ENCODE assay signal across 10 cellular contexts in genomic region chr1:76939107-76939816, GRCh38.
DNase-seq lines count a peak whose midpoint lies in the region; ATAC-seq and TF ChIP-seq lines count a peak whose summit lies in the region.
"Had no signal": no experiment of that assay in that cellular context is flagged by ENCODE, and none has a peak within 500 bp of the region (broad histone marks: within the 10 kb centered on the region; RNA-seq: fewer than 3 reads in every experiment).

No MANE protein-coding gene starts in this region.

- intact Hi-C loops in Caco-2 (cut with micrococcal nuclease; ENCODE audit: unreplicated experiment), result no loop called here
- intact Hi-C loops in Calu3 (cut with micrococcal nuclease; ENCODE audit: unreplicated experiment), result no loop called here

- H3K9me3 ChIP-seq in Caco-2, result no peaks in the 10 kb centered on the region

- POLR2A ChIA-PET in Caco-2 (lab: Charles Lee), result no interaction called here

- CTCF ChIA-PET in Caco-2 (lab: Charles Lee), result no interaction called here
- CTCF ChIA-PET in Calu3 (lab: Charles Lee), result interaction anchor here (0.6 kb wide), 1 partner anchor 67 kb away, joined by 5 read pairs; no protein-coding TSS in a partner anchor

- H3K36me3 Mint-ChIP-seq in neural crest cell (ENCODE audit: low read depth) (peaks cover 8% of the 10 kb centered on the region), Caco-2 (ENCODE audit: insufficient read depth, unreplicated experiment) (no peaks in the 10 kb centered on the region), Calu3 (ENCODE audit: insufficient read depth, unreplicated experiment) (no peaks in the 10 kb centered on the region)
- H3K36me3 Mint-ChIP-seq: activated naive CD8-positive, alpha-beta T cell treated with anti-CD3 and anti-CD28 coated beads, Interleukin-2, amount 10 ng/mL, durations not matched to agents 7 days and 5 days had no signal

- BruUV-seq in Caco-2 (replicated peaks; lab: Mats Ljungman, UMichigan), result no TSS peak
- BruUV-seq in Calu3 (replicated peaks; lab: Mats Ljungman, UMichigan), result no TSS peak

- H3K27me3 ChIP-seq in Caco-2 (replicated peaks; ENCODE audit: control insufficient read depth, insufficient read depth, low read length), result no peaks in the 10 kb centered on the region

- H3K4me1 Mint-ChIP-seq in neural crest cell (peaks cover 29% of the 10 kb centered on the region), Caco-2 (ENCODE audit: low read depth, unreplicated experiment) (no peaks in the 10 kb centered on the region), Calu3 (ENCODE audit: low read depth, unreplicated experiment) (peaks cover 8% of the 10 kb centered on the region)

- H3K36me3 ChIP-seq in Caco-2 (ENCODE audit: control insufficient read depth, insufficient read depth, low read length), result no peaks in the 10 kb centered on the region

- no peak for TF ChIP-seq CTCF in neural crest cell (conservative IDR thresholded peaks at IDR 0.05)
- TF ChIP-seq CTCF in Caco-2 (IDR thresholded peaks at IDR 0.05; ENCODE audit: insufficient read depth in 1 of 2, low read depth in 1 of 2, low read length in 1 of 2, severe bottlenecking in 1 of 2, unreplicated experiment in 1 of 2), result no peak
- TF ChIP-seq CTCF in Calu3 (IDR thresholded peaks at IDR 0.05; ENCODE audit: unreplicated experiment), result no peak

- H3K9me3 Mint-ChIP-seq in neural crest cell, result no peaks in the 10 kb centered on the region
- no peaks in the 10 kb centered on the region for H3K9me3 Mint-ChIP-seq in Caco-2 (ENCODE audit: unreplicated experiment)
- H3K9me3 Mint-ChIP-seq in Calu3 (ENCODE audit: low read depth, unreplicated experiment), result no peaks in the 10 kb centered on the region

- no peaks in the 10 kb centered on the region for H3K27me3 Mint-ChIP-seq in neural crest cell (ENCODE audit: low read depth)
- peaks cover 9% of the 10 kb centered on the region for H3K27me3 Mint-ChIP-seq in Caco-2 (ENCODE audit: insufficient read depth, unreplicated experiment)
- H3K27me3 Mint-ChIP-seq in Calu3 (ENCODE audit: unreplicated experiment), result no peaks in the 10 kb centered on the region

- no peaks in the 10 kb centered on the region for H3K4me1 ChIP-seq in Caco-2

- no peak overlapping the region for H3K4me3 ChIP-seq in Caco-2 (ENCODE audit: low read depth, low read length)
- H3K4me3 ChIP-seq: SK-N-MC had no signal

- H3K27ac Mint-ChIP-seq in neural crest cell (ENCODE audit: unreplicated experiment) (peak overlapping the region; percentile 60), Caco-2 (ENCODE audit: unreplicated experiment) (no peak overlapping the region), Calu3 (ENCODE audit: unreplicated experiment) (no peak overlapping the region)
- H3K27ac Mint-ChIP-seq: activated naive CD8-positive, alpha-beta T cell treated with anti-CD3 and anti-CD28 coated beads, Interleukin-2, amount 10 ng/mL, durations not matched to agents 7 days and 5 days had no signal

- ATAC-seq in GM18511 (IDR thresholded peaks at IDR 0.05; ENCODE audit: unreplicated experiment), result peak; percentile 79
- peak; percentile 50 for ATAC-seq in HG02610 (IDR thresholded peaks at IDR 0.05; ENCODE audit: unreplicated experiment)

- peak; percentile 53 for DNase-seq in RPMI8226
- no peak for DNase-seq in neural crest cell (ENCODE audit: low read depth, low spot score)
- no peak for DNase-seq in Caco-2
- DNase-seq in stimulated activated CD4-positive, alpha-beta T cell treated with anti-CD3 and anti-CD28 coated beads, Interleukin-15, amount 100 ng/mL, for 24 hours, result no peak
- no peak for DNase-seq in activated CD8-positive, alpha-beta memory T cell treated with anti-CD3 and anti-CD28 coated beads, Interleukin-2, amount 50 U/mL, for 48 hours
- no peak for DNase-seq in Calu3
- DNase-seq: activated naive CD8-positive, alpha-beta T cell treated with anti-CD3 and anti-CD28 coated beads, Interleukin-2, amount 10 ng/mL, durations not matched to agents 7 days and 5 days had no signal

- H3K4me3 Mint-ChIP-seq in neural crest cell, result no peak overlapping the region
- no peak overlapping the region for H3K4me3 Mint-ChIP-seq in Caco-2 (ENCODE audit: unreplicated experiment)
- no peak overlapping the region for H3K4me3 Mint-ChIP-seq in Calu3 (ENCODE audit: low read depth, unreplicated experiment)
- H3K4me3 Mint-ChIP-seq: activated naive CD8-positive, alpha-beta T cell treated with anti-CD3 and anti-CD28 coated beads, Interleukin-2, amount 10 ng/mL, durations not matched to agents 7 days and 5 days had no signal
